11 cellular contexts compared by ENCODE assay signal in genomic region chr2:38174646-38175096, GRCh38.
A peak's percentile ranks its signal among the peaks of the same experiment; 100 is the strongest.
DNase-seq lines count a peak whose midpoint lies in the region; ATAC-seq, FAIRE-seq and TF ChIP-seq lines count a peak whose summit lies in the region.
"Had no signal": no experiment of that assay in that cellular context is flagged by ENCODE, and none has a peak within 500 bp of the region (broad histone marks: within the 10 kb centered on the region; RNA-seq: fewer than 3 reads in every experiment).

No MANE protein-coding gene starts in this region.

- peak; percentile 23 for FAIRE-seq in bronchial epithelial cell (lab: Jason Lieb, UNC)

- 27 to 40% methylated on average over 4 of the region's 4 CpGs for WGBS in lung, 2 donors

- H3K27ac ChIP-seq in lung (ENCODE audit: low read depth in 1 of 2, low read length in 1 of 2) = peak overlapping the region; percentile 6 to 35

- no peak for TF ChIP-seq CTCF in AG04449 (IDR thresholded peaks at IDR 0.05; ENCODE audit: insufficient read depth, low read length, missing control alignments)
- TF ChIP-seq CTCF in bronchial epithelial cell (IDR thresholded peaks at IDR 0.05; ENCODE audit: insufficient read depth, low read length, severe bottlenecking) = no peak
- no peak for TF ChIP-seq CTCF in lung (IDR thresholded peaks at IDR 0.05; ENCODE audit: control extremely low read depth, extremely low read depth)

- H3K27me3 ChIP-seq in bronchial epithelial cell (ENCODE audit: control insufficient read depth, insufficient read depth, low read length) = no peaks in the 10 kb centered on the region
- no peaks in the 10 kb centered on the region for H3K27me3 ChIP-seq in lung (ENCODE audit: control insufficient read depth, insufficient read depth)

- H3K4me3 ChIP-seq in AG04449 (ENCODE audit: low read depth, low read length) (peak overlapping the region; percentile 13), bronchial epithelial cell (ENCODE audit: low read depth, low read length) (no peak overlapping the region), lung (no peak overlapping the region)

- H3K9me3 ChIP-seq in lung (ENCODE audit: control insufficient read depth in 2 of 2, insufficient read depth in 1 of 2, low read length in 1 of 2) = no peaks in the 10 kb centered on the region

- no peaks in the 10 kb centered on the region for H3K36me3 ChIP-seq in bronchial epithelial cell (ENCODE audit: control insufficient read depth, insufficient read depth, low read length)
- H3K36me3 ChIP-seq in lung (ENCODE audit: control insufficient read depth in 2 of 2, insufficient read depth in 2 of 2, low read length in 2 of 2) = no peaks in the 10 kb centered on the region

- H3K4me1 ChIP-seq in lung (ENCODE audit: control insufficient read depth in 2 of 2, insufficient read depth in 2 of 2, low read length in 2 of 2) = peaks cover 3 to 5% of the 10 kb centered on the region in 2 donors

- DNase-seq in AG04449 (ENCODE audit: low read depth, low spot score) (peak; percentile 98), LHCN-M2 (ENCODE audit: low read depth) (peak; percentile 94), bronchial epithelial cell (ENCODE audit: low read depth) (peak; percentile 93), lung (ENCODE audit: low spot score) (peak; percentile 57)
- no peak for DNase-seq in activated CD8-positive, alpha-beta memory T cell treated with anti-CD3 and anti-CD28 coated beads, Interleukin-2, amount 50 U/mL, for 4 hours
- DNase-seq: activated naive CD8-positive, alpha-beta T cell treated with anti-CD3 and anti-CD28 coated beads, Interleukin-2, amount 50 U/mL, for 24 hours; CD4-positive, CD25-positive, alpha-beta regulatory T cell; NCI-H187 had no signal

- POLR2A ChIA-PET in AG04449 (lab: Yijun Ruan, JAX) = interaction anchor here (1.0 kb wide), 1 partner anchor 29 kb away, joined by 4 read pairs; no protein-coding TSS in a partner anchor

- CTCF ChIA-PET in AG04449 (lab: Yijun Ruan, JAX) = interaction anchor here (1.7 kb wide), 1 partner anchor 59 kb away, joined by 5 read pairs; no protein-coding TSS in a partner anchor

- ATAC-seq in lung (ENCODE audit: insufficient read depth, low FRiP score) (no peak), HG02970 (IDR thresholded peaks at IDR 0.05; ENCODE audit: low FRiP score, unreplicated experiment) (no peak), HG03159 (IDR thresholded peaks at IDR 0.05; ENCODE audit: unreplicated experiment) (no peak), GM21528 (IDR thresholded peaks at IDR 0.05; ENCODE audit: low FRiP score, unreplicated experiment) (no peak)
- ATAC-seq: activated naive CD8-positive, alpha-beta T cell treated with anti-CD3 and anti-CD28 coated beads, Interleukin-2, amount 50 U/mL, for 24 hours had no signal
